Comparison of ENCODE assay signal across 1 cellular context in genomic region chr20:36773548-36774242, GRCh38.
A peak's percentile ranks its signal among the peaks of the same experiment; 100 is the strongest.
TF ChIP-seq lines count a peak whose summit lies in the region.

A gene with protein sequence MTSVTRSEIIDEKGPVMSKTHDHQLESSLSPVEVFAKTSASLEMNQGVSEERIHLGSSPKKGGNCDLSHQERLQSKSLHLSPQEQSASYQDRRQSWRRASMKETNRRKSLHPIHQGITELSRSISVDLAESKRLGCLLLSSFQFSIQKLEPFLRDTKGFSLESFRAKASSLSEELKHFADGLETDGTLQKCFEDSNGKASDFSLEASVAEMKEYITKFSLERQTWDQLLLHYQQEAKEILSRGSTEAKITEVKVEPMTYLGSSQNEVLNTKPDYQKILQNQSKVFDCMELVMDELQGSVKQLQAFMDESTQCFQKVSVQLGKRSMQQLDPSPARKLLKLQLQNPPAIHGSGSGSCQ (minus strand): TSS chr20:36773763. CDS start chr20:36771458, 2,305 bp downstream.

TF ChIP-seq in HepG2, 621 proteins besides CTCF, POLR2A, EP300 and RAD21 (continued from another document and continues in another):
- TF ChIP-seq, protein P1, sequence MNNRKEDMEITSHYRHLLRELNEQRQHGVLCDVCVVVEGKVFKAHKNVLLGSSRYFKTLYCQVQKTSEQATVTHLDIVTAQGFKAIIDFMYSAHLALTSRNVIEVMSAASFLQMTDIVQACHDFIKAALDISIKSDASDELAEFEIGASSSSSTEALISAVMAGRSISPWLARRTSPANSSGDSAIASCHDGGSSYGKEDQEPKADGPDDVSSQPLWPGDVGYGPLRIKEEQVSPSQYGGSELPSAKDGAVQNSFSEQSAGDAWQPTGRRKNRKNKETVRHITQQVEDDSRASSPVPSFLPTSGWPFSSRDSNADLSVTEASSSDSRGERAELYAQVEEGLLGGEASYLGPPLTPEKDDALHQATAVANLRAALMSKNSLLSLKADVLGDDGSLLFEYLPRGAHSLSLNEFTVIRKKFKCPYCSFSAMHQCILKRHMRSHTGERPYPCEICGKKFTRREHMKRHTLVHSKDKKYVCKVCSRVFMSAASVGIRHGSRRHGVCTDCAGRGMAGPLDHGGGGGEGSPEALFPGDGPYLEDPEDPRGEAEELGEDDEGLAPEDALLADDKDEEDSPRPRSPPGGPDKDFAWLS (CRISPR knock-in tag; IDR thresholded peaks at IDR 0.05; ENCODE audit: borderline replicate concordance), result no peak; the same call in 1 of the 2 replicates
- TF ChIP-seq ZKSCAN8 (CRISPR knock-in tag; IDR thresholded peaks at IDR 0.05; ENCODE audit: borderline replicate concordance) (no peak), SIN3A (IDR thresholded peaks at IDR 0.05; ENCODE audit: borderline replicate concordance, low read depth, low read length) (peak; percentile 99), ZKSCAN5 (CRISPR knock-in tag; IDR thresholded peaks at IDR 0.05) (no peak; the same call in 1 of the 2 replicates), AGO1 (IDR thresholded peaks at IDR 0.05; ENCODE audit: low read depth, low read length, poor library complexity, severe bottlenecking) (peak; percentile 71), KAT7 (CRISPR knock-in tag; IDR thresholded peaks at IDR 0.05; ENCODE audit: borderline replicate concordance) (no peak; the same call in 1 of the 2 replicates), ZNF101 (CRISPR knock-in tag; IDR thresholded peaks at IDR 0.05; ENCODE audit: borderline replicate concordance, low read depth) (0 out of 2 replicates have a peak, but pooled peaks have one; percentile 70), SETDB1 (CRISPR knock-in tag; IDR thresholded peaks at IDR 0.05; ENCODE audit: borderline replicate concordance) (no peak), ZNF33B (CRISPR knock-in tag; IDR thresholded peaks at IDR 0.05) (0 out of 2 replicates have a peak, but pooled peaks have one; percentile 1), RARA (CRISPR knock-in tag; IDR thresholded peaks at IDR 0.05) (peak; percentile 8; the same call in 1 of the 2 replicates), FOXK1 (CRISPR knock-in tag; IDR thresholded peaks at IDR 0.05; ENCODE audit: borderline replicate concordance, low read depth) (peak; percentile 69), MEIS2 (CRISPR knock-in tag; IDR thresholded peaks at IDR 0.05) (no peak; the same call in 1 of the 2 replicates), RERE (CRISPR knock-in tag; IDR thresholded peaks at IDR 0.05; ENCODE audit: low read depth) (no peak), ZNF383 (CRISPR knock-in tag; IDR thresholded peaks at IDR 0.05; ENCODE audit: borderline replicate concordance) (0 out of 2 replicates have a peak, but pooled peaks have one; percentile 88), ZNF30 (CRISPR knock-in tag; IDR thresholded peaks at IDR 0.05) (peak; percentile 50; the same call in 1 of the 2 replicates), CENPX (CRISPR knock-in tag; IDR thresholded peaks at IDR 0.05) (no peak), ZSCAN25 (CRISPR knock-in tag; IDR thresholded peaks at IDR 0.05) (no peak), RFX3 (CRISPR knock-in tag; IDR thresholded peaks at IDR 0.05) (no peak; the same call in 1 of the 2 replicates), ZNF18 (CRISPR knock-in tag; IDR thresholded peaks at IDR 0.05; ENCODE audit: insufficient replicate concordance) (peak; percentile 94)
- TF ChIP-seq, protein P2, sequence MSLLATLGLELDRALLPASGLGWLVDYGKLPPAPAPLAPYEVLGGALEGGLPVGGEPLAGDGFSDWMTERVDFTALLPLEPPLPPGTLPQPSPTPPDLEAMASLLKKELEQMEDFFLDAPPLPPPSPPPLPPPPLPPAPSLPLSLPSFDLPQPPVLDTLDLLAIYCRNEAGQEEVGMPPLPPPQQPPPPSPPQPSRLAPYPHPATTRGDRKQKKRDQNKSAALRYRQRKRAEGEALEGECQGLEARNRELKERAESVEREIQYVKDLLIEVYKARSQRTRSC (CRISPR knock-in tag; IDR thresholded peaks at IDR 0.05; ENCODE audit: low read depth), result peak; percentile 79; the same call in 1 of the 2 replicates
- TF ChIP-seq, protein P3, sequence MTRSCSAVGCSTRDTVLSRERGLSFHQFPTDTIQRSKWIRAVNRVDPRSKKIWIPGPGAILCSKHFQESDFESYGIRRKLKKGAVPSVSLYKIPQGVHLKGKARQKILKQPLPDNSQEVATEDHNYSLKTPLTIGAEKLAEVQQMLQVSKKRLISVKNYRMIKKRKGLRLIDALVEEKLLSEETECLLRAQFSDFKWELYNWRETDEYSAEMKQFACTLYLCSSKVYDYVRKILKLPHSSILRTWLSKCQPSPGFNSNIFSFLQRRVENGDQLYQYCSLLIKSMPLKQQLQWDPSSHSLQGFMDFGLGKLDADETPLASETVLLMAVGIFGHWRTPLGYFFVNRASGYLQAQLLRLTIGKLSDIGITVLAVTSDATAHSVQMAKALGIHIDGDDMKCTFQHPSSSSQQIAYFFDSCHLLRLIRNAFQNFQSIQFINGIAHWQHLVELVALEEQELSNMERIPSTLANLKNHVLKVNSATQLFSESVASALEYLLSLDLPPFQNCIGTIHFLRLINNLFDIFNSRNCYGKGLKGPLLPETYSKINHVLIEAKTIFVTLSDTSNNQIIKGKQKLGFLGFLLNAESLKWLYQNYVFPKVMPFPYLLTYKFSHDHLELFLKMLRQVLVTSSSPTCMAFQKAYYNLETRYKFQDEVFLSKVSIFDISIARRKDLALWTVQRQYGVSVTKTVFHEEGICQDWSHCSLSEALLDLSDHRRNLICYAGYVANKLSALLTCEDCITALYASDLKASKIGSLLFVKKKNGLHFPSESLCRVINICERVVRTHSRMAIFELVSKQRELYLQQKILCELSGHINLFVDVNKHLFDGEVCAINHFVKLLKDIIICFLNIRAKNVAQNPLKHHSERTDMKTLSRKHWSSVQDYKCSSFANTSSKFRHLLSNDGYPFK (CRISPR knock-in tag; IDR thresholded peaks at IDR 0.05; ENCODE audit: borderline replicate concordance), result peak; percentile 84
- TF ChIP-seq, protein P4, sequence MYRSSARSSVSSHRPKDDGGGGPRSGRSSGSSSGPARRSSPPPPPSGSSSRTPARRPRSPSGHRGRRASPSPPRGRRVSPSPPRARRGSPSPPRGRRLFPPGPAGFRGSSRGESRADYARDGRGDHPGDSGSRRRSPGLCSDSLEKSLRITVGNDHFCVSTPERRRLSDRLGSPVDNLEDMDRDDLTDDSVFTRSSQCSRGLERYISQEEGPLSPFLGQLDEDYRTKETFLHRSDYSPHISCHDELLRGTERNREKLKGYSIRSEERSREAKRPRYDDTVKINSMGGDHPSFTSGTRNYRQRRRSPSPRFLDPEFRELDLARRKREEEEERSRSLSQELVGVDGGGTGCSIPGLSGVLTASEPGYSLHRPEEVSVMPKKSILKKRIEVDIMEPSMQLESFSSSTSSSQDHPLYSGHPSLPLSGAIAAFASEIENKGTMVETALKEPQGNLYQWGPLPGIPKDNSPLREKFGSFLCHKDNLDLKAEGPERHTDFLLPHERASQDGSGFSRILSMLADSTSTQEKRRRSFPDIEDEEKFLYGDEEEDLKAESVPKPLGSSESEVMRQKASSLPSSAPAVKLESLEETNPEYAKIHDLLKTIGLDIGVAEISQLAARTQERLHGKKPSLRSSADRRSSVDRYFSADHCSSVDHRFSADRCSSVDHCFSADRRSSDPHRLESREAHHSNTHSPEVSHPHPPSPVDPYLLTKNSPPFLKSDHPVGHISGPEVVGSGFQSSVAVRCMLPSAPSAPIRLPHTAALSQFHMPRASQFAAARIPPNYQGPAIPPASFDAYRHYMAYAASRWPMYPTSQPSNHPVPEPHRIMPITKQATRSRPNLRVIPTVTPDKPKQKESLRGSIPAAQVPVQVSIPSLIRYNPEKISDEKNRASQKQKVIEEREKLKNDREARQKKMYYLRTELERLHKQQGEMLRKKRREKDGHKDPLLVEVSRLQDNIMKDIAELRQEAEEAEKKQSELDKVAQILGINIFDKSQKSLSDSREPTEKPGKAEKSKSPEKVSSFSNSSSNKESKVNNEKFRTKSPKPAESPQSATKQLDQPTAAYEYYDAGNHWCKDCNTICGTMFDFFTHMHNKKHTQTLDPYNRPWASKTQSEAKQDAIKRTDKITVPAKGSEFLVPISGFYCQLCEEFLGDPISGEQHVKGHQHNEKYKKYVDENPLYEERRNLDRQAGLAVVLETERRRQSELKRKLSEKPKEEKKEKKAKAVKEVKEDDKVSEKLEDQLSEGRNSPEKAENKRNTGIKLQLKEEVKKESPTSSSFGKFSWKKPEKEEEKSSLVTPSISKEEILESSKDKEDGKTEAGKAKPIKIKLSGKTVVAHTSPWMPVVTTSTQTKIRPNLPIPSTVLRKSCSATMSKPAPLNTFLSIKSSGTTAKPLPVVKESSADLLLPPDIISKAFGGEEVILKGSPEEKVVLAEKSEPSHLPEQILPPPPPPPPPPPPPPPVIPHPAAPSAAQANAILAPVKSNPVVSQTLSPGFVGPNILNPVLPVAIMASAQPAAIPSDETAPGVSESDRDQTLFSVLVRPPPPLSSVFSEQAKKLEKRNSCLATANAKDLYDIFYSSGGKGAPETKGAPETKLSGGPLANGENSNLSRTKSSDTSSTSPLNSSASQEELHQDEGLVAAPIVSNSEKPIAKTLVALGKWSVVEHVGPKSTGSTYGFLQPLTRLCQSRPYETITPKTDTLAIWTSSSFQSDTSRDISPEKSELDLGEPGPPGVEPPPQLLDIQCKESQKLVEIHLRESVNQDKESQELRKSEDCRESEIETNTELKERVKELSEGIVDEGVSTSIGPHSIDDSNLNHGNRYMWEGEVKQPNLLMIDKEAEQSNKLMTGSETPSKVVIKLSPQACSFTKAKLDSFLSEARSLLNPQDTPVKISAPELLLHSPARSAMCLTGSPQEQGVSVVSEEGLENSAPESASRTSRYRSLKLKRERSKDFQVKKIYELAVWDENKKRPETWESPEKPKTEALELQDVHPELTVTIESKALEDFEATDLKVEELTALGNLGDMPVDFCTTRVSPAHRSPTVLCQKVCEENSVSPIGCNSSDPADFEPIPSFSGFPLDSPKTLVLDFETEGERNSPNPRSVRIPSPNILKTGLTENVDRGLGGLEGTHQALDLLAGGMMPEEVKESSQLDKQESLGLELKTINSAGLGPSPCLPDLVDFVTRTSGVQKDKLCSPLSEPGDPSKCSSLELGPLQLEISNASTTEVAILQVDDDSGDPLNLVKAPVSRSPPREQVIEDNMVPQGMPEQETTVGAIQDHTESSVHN (CRISPR knock-in tag; IDR thresholded peaks at IDR 0.05), result peak; percentile 88
- TF ChIP-seq, protein P5, sequence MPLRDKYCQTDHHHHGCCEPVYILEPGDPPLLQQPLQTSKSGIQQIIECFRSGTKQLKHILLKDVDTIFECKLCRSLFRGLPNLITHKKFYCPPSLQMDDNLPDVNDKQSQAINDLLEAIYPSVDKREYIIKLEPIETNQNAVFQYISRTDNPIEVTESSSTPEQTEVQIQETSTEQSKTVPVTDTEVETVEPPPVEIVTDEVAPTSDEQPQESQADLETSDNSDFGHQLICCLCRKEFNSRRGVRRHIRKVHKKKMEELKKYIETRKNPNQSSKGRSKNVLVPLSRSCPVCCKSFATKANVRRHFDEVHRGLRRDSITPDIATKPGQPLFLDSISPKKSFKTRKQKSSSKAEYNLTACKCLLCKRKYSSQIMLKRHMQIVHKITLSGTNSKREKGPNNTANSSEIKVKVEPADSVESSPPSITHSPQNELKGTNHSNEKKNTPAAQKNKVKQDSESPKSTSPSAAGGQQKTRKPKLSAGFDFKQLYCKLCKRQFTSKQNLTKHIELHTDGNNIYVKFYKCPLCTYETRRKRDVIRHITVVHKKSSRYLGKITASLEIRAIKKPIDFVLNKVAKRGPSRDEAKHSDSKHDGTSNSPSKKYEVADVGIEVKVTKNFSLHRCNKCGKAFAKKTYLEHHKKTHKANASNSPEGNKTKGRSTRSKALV (CRISPR knock-in tag; IDR thresholded peaks at IDR 0.05), result peak; percentile 66
- TF ChIP-seq, protein P6, sequence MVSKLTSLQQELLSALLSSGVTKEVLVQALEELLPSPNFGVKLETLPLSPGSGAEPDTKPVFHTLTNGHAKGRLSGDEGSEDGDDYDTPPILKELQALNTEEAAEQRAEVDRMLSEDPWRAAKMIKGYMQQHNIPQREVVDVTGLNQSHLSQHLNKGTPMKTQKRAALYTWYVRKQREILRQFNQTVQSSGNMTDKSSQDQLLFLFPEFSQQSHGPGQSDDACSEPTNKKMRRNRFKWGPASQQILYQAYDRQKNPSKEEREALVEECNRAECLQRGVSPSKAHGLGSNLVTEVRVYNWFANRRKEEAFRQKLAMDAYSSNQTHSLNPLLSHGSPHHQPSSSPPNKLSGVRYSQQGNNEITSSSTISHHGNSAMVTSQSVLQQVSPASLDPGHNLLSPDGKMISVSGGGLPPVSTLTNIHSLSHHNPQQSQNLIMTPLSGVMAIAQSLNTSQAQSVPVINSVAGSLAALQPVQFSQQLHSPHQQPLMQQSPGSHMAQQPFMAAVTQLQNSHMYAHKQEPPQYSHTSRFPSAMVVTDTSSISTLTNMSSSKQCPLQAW (CRISPR knock-in tag; IDR thresholded peaks at IDR 0.05), result peak; percentile 58; the same call in 1 of the 2 replicates
